In genomic region chr13:79405831-79406596, GRCh38 we compare ENCODE assay signal across 8 cellular contexts. TPM values are rescaled to one million over a fixed set of nuclear protein-coding genes. Genes with fewer than 3 reads are reported as not detected.
DNase-seq lines count a peak whose midpoint lies in the region; TF ChIP-seq lines count a peak whose summit lies in the region.

A gene with protein sequence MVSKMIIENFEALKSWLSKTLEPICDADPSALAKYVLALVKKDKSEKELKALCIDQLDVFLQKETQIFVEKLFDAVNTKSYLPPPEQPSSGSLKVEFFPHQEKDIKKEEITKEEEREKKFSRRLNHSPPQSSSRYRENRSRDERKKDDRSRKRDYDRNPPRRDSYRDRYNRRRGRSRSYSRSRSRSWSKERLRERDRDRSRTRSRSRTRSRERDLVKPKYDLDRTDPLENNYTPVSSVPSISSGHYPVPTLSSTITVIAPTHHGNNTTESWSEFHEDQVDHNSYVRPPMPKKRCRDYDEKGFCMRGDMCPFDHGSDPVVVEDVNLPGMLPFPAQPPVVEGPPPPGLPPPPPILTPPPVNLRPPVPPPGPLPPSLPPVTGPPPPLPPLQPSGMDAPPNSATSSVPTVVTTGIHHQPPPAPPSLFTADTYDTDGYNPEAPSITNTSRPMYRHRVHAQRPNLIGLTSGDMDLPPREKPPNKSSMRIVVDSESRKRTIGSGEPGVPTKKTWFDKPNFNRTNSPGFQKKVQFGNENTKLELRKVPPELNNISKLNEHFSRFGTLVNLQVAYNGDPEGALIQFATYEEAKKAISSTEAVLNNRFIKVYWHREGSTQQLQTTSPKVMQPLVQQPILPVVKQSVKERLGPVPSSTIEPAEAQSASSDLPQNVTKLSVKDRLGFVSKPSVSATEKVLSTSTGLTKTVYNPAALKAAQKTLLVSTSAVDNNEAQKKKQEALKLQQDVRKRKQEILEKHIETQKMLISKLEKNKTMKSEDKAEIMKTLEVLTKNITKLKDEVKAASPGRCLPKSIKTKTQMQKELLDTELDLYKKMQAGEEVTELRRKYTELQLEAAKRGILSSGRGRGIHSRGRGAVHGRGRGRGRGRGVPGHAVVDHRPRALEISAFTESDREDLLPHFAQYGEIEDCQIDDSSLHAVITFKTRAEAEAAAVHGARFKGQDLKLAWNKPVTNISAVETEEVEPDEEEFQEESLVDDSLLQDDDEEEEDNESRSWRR (minus strand): TSS chr13:79406255. CDS start chr13:79405774, 481 bp downstream.

- H3K27ac Mint-ChIP-seq in activated naive CD4-positive, alpha-beta T cell treated with anti-CD3 and anti-CD28 coated beads, Interleukin-2, amount 10 ng/mL, durations not matched to agents 7 days and 5 days = peak within 1 kb of the TSS; percentile 95

- peaks cover 26% of the 10 kb centered on the region for H3K4me1 Mint-ChIP-seq in activated naive CD4-positive, alpha-beta T cell treated with anti-CD3 and anti-CD28 coated beads, Interleukin-2, amount 10 ng/mL, durations not matched to agents 7 days and 5 days

- no peaks in the 10 kb centered on the region for H3K27me3 Mint-ChIP-seq in activated naive CD4-positive, alpha-beta T cell treated with anti-CD3 and anti-CD28 coated beads, Interleukin-2, amount 10 ng/mL, durations not matched to agents 7 days and 5 days

- peak within 1 kb of the TSS; percentile 82 for H3K4me3 ChIP-seq in HFF-Myc (replicated peaks; ENCODE audit: low read depth, low read length)
- H3K4me3 ChIP-seq in SK-N-MC = peak within 1 kb of the TSS; percentile 96

- H3K36me3 ChIP-seq in SK-N-MC (ENCODE audit: insufficient read depth, low read length) = peaks cover 28% of the 10 kb centered on the region

- no peak for TF ChIP-seq CTCF in HFF-Myc (IDR thresholded peaks at IDR 0.05; ENCODE audit: low read depth, low read length, missing control alignments)

- H3K4me3 Mint-ChIP-seq in activated naive CD4-positive, alpha-beta T cell treated with anti-CD3 and anti-CD28 coated beads, Interleukin-2, amount 10 ng/mL, durations not matched to agents 7 days and 5 days = no peak within 1 kb of the TSS

- peak within 1 kb of the TSS; percentile 98 for H3K27ac ChIP-seq in SK-N-MC
- H3K27ac ChIP-seq in temporal lobe (ENCODE audit: low read depth, low read length) = peak within 1 kb of the TSS; percentile 85

- H3K9me3 Mint-ChIP-seq in activated naive CD4-positive, alpha-beta T cell treated with anti-CD3 and anti-CD28 coated beads, Interleukin-2, amount 10 ng/mL, durations not matched to agents 7 days and 5 days = no peaks in the 10 kb centered on the region

- CTCF ChIA-PET in activated naive CD4-positive, alpha-beta T cell treated with anti-CD3 and anti-CD28 coated beads, Interleukin-2, amount 10 ng/mL, durations not matched to agents 7 days and 5 days (lab: Charles Lee) = interaction anchor here (0.8 to 2.2 kb wide), 5 partner anchors 13 to 137 kb away, joined by 3 to 9 read pairs (median 5); no protein-coding TSS in a partner anchor

- peaks cover 12% of the 10 kb centered on the region for H3K36me3 Mint-ChIP-seq in activated naive CD4-positive, alpha-beta T cell treated with anti-CD3 and anti-CD28 coated beads, Interleukin-2, amount 10 ng/mL, durations not matched to agents 7 days and 5 days

- DNase-seq in GM03348 (ENCODE audit: low spot score) (peak; percentile 93), HFF-Myc (ENCODE audit: extremely low read depth, low read depth) (peak; percentile 89), NAMALWA (ENCODE audit: low spot score) (peak; percentile 99), SK-N-MC (ENCODE audit: low read depth, low spot score) (peak; percentile 82), globus pallidus (ENCODE audit: low spot score) (peak; percentile 90), occipital lobe (lab: John Stamatoyannopoulos, UW) (peak; percentile 77)
- DNase-seq in activated naive CD4-positive, alpha-beta T cell treated with anti-CD3 and anti-CD28 coated beads, Interleukin-2, amount 10 ng/mL, durations not matched to agents 7 days and 5 days = peak; percentile 96

- no peaks in the 10 kb centered on the region for H3K9me3 ChIP-seq in SK-N-MC (ENCODE audit: low read depth, low read length)

- H3K9ac ChIP-seq in SK-N-MC (ENCODE audit: insufficient read length) = peak within 1 kb of the TSS; percentile 99

RNA-seq across cellular contexts. Expression of the gene that starts here (rescaled TPM):
- total RNA-seq in occipital lobe (79.5 TPM), temporal lobe (48.2 TPM)

Comparison
In these comparisons a context has a peak if more than half of its experiments do, and no peak if none do; other contexts are left out.
1. Peak in every context shown above with its lines: DNase-seq, H3K4me3 ChIP-seq and H3K27ac ChIP-seq.